8 cellular contexts compared by ENCODE assay signal in genomic region chr1:21956720-21957552, GRCh38. TPM values are rescaled to one million over a fixed set of nuclear protein-coding genes. Genes with fewer than 3 reads are reported as not detected.
A peak's percentile ranks its signal among the peaks of the same experiment; 100 is the strongest.
DNase-seq lines count a peak whose midpoint lies in the region; ATAC-seq and TF ChIP-seq lines count a peak whose summit lies in the region.

No MANE protein-coding gene starts in this region.

- H3K36me3 ChIP-seq in duodenal mucosa (ENCODE audit: control insufficient read depth in 1 of 2, insufficient read depth in 2 of 2, low read length in 2 of 2) (no peaks in the 10 kb centered on the region), uterus (no peaks in the 10 kb centered on the region)

- H3K4me1 ChIP-seq in duodenal mucosa (ENCODE audit: control insufficient read depth in 1 of 2, insufficient read depth in 2 of 2, low read length in 2 of 2) (peaks cover 20 to 23% of the 10 kb centered on the region in 2 donors), uterus (no peaks in the 10 kb centered on the region)

- peaks cover 0 to 9% of the 10 kb centered on the region in 2 donors for H3K4me1 Mint-ChIP-seq in natural killer cell

- H3K9ac ChIP-seq in duodenal mucosa (ENCODE audit: low read depth in 1 of 2, low read length in 2 of 2) = peak overlapping the region; percentile 27 to 35

- H3K27ac Mint-ChIP-seq in natural killer cell = peak overlapping the region in 1 of 2 donors; percentile 25

- H3K27ac ChIP-seq in duodenal mucosa (ENCODE audit: low read depth, low read length) (no peak overlapping the region), uterus (peak overlapping the region; percentile 78 to 81)

- peak; percentile 30 to 88 (median 75) for ATAC-seq in natural killer cell
- no peak for ATAC-seq in HG02970 (IDR thresholded peaks at IDR 0.05; ENCODE audit: low FRiP score, unreplicated experiment)

- H3K4me3 ChIP-seq in duodenal mucosa (ENCODE audit: low read depth in 1 of 2, low read length in 2 of 2) (peak overlapping the region in 1 of 2 donors; percentile 29), uterus (no peak overlapping the region)

- H3K9me3 ChIP-seq in duodenal mucosa (ENCODE audit: control insufficient read depth in 1 of 2, low read length in 2 of 2) (no peaks in the 10 kb centered on the region), uterus (no peaks in the 10 kb centered on the region)

- no peak for TF ChIP-seq POLR2A in uterus (IDR thresholded peaks at IDR 0.05)

- H3K27me3 ChIP-seq in duodenal mucosa (ENCODE audit: control insufficient read depth in 1 of 2, insufficient read depth in 2 of 2, low read length in 2 of 2) = no peaks in the 10 kb centered on the region
- H3K27me3 ChIP-seq in uterus = no peaks in the 10 kb centered on the region

- intact Hi-C loops in natural killer cell (cut with micrococcal nuclease) (no loop called here), uterus (cut with DNase I; ENCODE audit: low total_unique reads) (no loop called here)

- peaks cover 0 to 4% of the 10 kb centered on the region in 2 donors for H3K27me3 Mint-ChIP-seq in natural killer cell (ENCODE audit: low read depth in 2 of 2)

- no peak overlapping the region for H3K4me3 Mint-ChIP-seq in natural killer cell

- H3K36me3 Mint-ChIP-seq in natural killer cell = no peaks in the 10 kb centered on the region

- TF ChIP-seq CTCF in natural killer cell (IDR thresholded peaks at IDR 0.05) (no peak), uterus (IDR thresholded peaks at IDR 0.05) (no peak)

- peak; percentile 62 for DNase-seq in NK-92 treated with Interleukin-12 subunit alpha and Interleukin-12 subunit beta, amount 100 ng/mL, for 24 hours (lab: John Stamatoyannopoulos, UW)
- DNase-seq in NK-92 (lab: John Stamatoyannopoulos, UW; ENCODE audit: unreplicated experiment) (no peak), natural killer cell (no peak), uterus (peak in 1 of 2 donors; percentile 45), GM03348 (ENCODE audit: low spot score) (no peak)
- DNase-seq in activated CD4-positive, alpha-beta T cell treated with anti-CD3 and anti-CD28 coated beads for 1 hour = peak; percentile 29

- H3K9me3 Mint-ChIP-seq in natural killer cell = no peaks in the 10 kb centered on the region

RNA-seq across cellular contexts. Expression of gene HSPG2, which starts 19.8 kb away (rescaled TPM):
- total RNA-seq in natural killer cell (under 1 TPM; 0.54 to 0.93 (median 0.90) TPM), uterus (100 to 1,000 TPM in 3 of 4 donors, 10 to 100 TPM in 1; 96.8 to 677 (median 290) TPM)

RNA-seq across cellular contexts. Expression of gene CELA3B, which starts 19.9 kb away (rescaled TPM):
- total RNA-seq in natural killer cell (not detected), uterus (under 1 TPM in 1 of 4 donors, not detected in 3; 0.35 TPM)

RNA-seq across cellular contexts. Expression of gene CELA3A, which starts 44.5 kb away (rescaled TPM):
- not detected for total RNA-seq in natural killer cell
- total RNA-seq in uterus = not detected

Comparison
In these comparisons a context has a peak if more than half of its experiments do, and no peak if none do; other contexts are left out.
1. DNase-seq: peak in NK-92 treated with Interleukin-12 subunit alpha and Interleukin-12 subunit beta, amount 100 ng/mL, for 24 hours (single experiment) and activated CD4-positive, alpha-beta T cell treated with anti-CD3 and anti-CD28 coated beads for 1 hour (single experiment); none in NK-92 (single experiment), natural killer cell (single experiment) and GM03348 (single experiment).
2. RNA of gene HSPG2, which starts 19.8 kb away (total RNA-seq): 96.8 to 677 TPM in uterus; 0.54 to 0.93 TPM in natural killer cell; every median in the first group is over 10 times any median in the second.